8 cellular contexts compared by ENCODE assay signal in genomic region chrX:30887721-30888120, GRCh38. TPM values are rescaled to one million over a fixed set of nuclear protein-coding genes. Genes with fewer than 3 reads are reported as not detected.
DNase-seq lines count a peak whose midpoint lies in the region; ATAC-seq and TF ChIP-seq lines count a peak whose summit lies in the region.

No MANE protein-coding gene starts in this region.

- no peaks in the 10 kb centered on the region for H3K27me3 ChIP-seq in testis

- H3K4me3 ChIP-seq in GM12864 (ENCODE audit: low read depth, low read length), result peak overlapping the region; percentile 79; the same call in 1 of the 2 replicates
- peak overlapping the region; percentile 72 for H3K4me3 ChIP-seq in epithelial cell of proximal tubule (ENCODE audit: low read depth, low read length)
- H3K4me3 ChIP-seq in testis, result peak overlapping the region in 1 of 2 donors; percentile 80

- intact Hi-C loops in testis (cut with DNase I; ENCODE audit: low total_unique reads), result no loop called here

- DNase-seq in GM12864 (ENCODE audit: low read depth), result no peak
- DNase-seq in epithelial cell of proximal tubule (ENCODE audit: low read depth), result no peak
- peak in 2 of 3 donors; percentile 34 to 41 for DNase-seq in stimulated activated CD4-positive, alpha-beta T cell treated with anti-CD3 and anti-CD28 coated beads, Interleukin-12 subunit alpha, Interleukin-12 subunit beta, amount 100 ng/mL, for 48 hours (ENCODE audit: low read depth in 2 of 3, low spot score in 1 of 3)
- no peak for DNase-seq in testis
- no peak for DNase-seq in T-helper 9 cell

- no peak for TF ChIP-seq CTCF in GM12864 (IDR thresholded peaks at IDR 0.05; ENCODE audit: low read depth, low read length, missing control alignments)
- TF ChIP-seq CTCF in epithelial cell of proximal tubule (conservative IDR thresholded peaks at IDR 0.05; ENCODE audit: low read depth, low read length), result no peak
- TF ChIP-seq CTCF in testis (IDR thresholded peaks at IDR 0.05), result no peak

- H3K27ac ChIP-seq in testis, result peak overlapping the region in 1 of 2 donors; percentile 90

- ATAC-seq in activated CD4-positive, CD25-positive, alpha-beta regulatory T cell treated with anti-CD3 and anti-CD28 coated beads, Interleukin-2, amount 50 U/mL, for 24 hours, result peak; percentile 16 to 21
- ATAC-seq in GM18873 (IDR thresholded peaks at IDR 0.05; ENCODE audit: low FRiP score, unreplicated experiment) (no peak), HG03520 (IDR thresholded peaks at IDR 0.05; ENCODE audit: unreplicated experiment) (no peak)

- H3K36me3 ChIP-seq in testis (ENCODE audit: low read depth, missing control alignments), result no peaks in the 10 kb centered on the region

- TF ChIP-seq POLR2A in testis (IDR thresholded peaks at IDR 0.05), result no peak

- no peaks in the 10 kb centered on the region for H3K9me3 ChIP-seq in testis

- H3K4me1 ChIP-seq in testis, result no peaks in the 10 kb centered on the region

- 19 to 33% methylated on average over 4 of the region's 4 CpGs for WGBS in testis, 2 donors

RNA-seq across cellular contexts. Expression of gene TAB3, which starts 1.3 kb away (rescaled TPM):
- 12.9 and 19.4 TPM in 2 replicates for total RNA-seq in epithelial cell of proximal tubule
- 100 to 1,000 TPM; 166 to 181 TPM for total RNA-seq in testis
- 33.0 TPM for polyA plus RNA-seq in testis (ENCODE audit: insufficient read depth, low read depth, low replicate concordance)

Comparison
In these comparisons a context has a peak if more than half of its experiments do, and no peak if none do; other contexts are left out.
1. DNase-seq: peak in stimulated activated CD4-positive, alpha-beta T cell treated with anti-CD3 and anti-CD28 coated beads, Interleukin-12 subunit alpha, Interleukin-12 subunit beta, amount 100 ng/mL, for 48 hours (2 of 3); none in GM12864 (single experiment), epithelial cell of proximal tubule (single experiment), testis (single experiment) and T-helper 9 cell (single experiment).
2. ATAC-seq: peak in activated CD4-positive, CD25-positive, alpha-beta regulatory T cell treated with anti-CD3 and anti-CD28 coated beads, Interleukin-2, amount 50 U/mL, for 24 hours (2 of 2); none in GM18873 (single experiment) and HG03520 (single experiment).